In genomic region chr1:26035203-26035958, GRCh38 we compare ENCODE assay signal across 8 cellular contexts. TPM values are rescaled to one million over a fixed set of nuclear protein-coding genes. Genes with fewer than 3 reads are reported as not detected.
DNase-seq lines count a peak whose midpoint lies in the region; ATAC-seq and TF ChIP-seq lines count a peak whose summit lies in the region.

No MANE protein-coding gene starts in this region.

- 0 out of 2 replicates have a peak, but pooled peaks cover 13% of the 10 kb centered on the region for H3F3A ChIP-seq in GM23248 (ENCODE audit: insufficient read depth)

- DNase-seq in DMS53 treated with DMSO at 0.1 percent for 48 hours (lab: John Stamatoyannopoulos, UW; ENCODE audit: unreplicated experiment) (peak; percentile 90), GM23248 (peak; percentile 98), LHCN-M2 (ENCODE audit: low read depth) (peak; percentile 82), RWPE1 (ENCODE audit: low spot score) (peak; percentile 97), fibroblast of pulmonary artery (ENCODE audit: low read depth) (peak; percentile 89)
- peak; percentile 90 for DNase-seq in activated T-helper 9 cell treated with anti-CD3 and anti-CD28 coated beads, Interleukin-2, amount 50 U/mL, for 16 hours (ENCODE audit: low read depth)
- DNase-seq in natural killer cell treated with Interleukin-12 subunit alpha and Interleukin-12 subunit beta and Interleukin-15 and Interleukin-18, amount 100 ng/mL, for 72 hours (ENCODE audit: low spot score), result peak; percentile 93
- peak; percentile 81 to 93 (median 90) for DNase-seq in stimulated activated naive CD4-positive, alpha-beta T cell (lab: John Stamatoyannopoulos, UW)

- H3K9me2 ChIP-seq in GM23248 (ENCODE audit: insufficient read depth), result no peaks in the 10 kb centered on the region

- TF ChIP-seq CTCF in RWPE1 (conservative IDR thresholded peaks at IDR 0.05; ENCODE audit: low read depth) (no peak; the same call in 1 of the 2 replicates), fibroblast of pulmonary artery (IDR thresholded peaks at IDR 0.05; ENCODE audit: low read length, missing control alignments) (no peak)

- peak overlapping the region; percentile 84 for H3K4me2 ChIP-seq in GM23248 (ENCODE audit: unreplicated experiment)

- H4K20me1 ChIP-seq in GM23248 (ENCODE audit: insufficient read depth), result no peaks in the 10 kb centered on the region

- peaks cover 9 to 13% of the 10 kb centered on the region in 2 donors for H3K4me1 Mint-ChIP-seq in natural killer cell treated with Interleukin-12 subunit alpha and Interleukin-12 subunit beta and Interleukin-15 and Interleukin-18, amount 100 ng/mL, for 72 hours (ENCODE audit: low read depth in 2 of 2)

- POLR2A ChIA-PET in RWPE1 (lab: Yijun Ruan, JAX; ENCODE audit: low non-redundant PET), result interaction anchor here (0.8 kb wide), 1 partner anchor 11 kb away, joined by 4 read pairs; no protein-coding TSS in a partner anchor

- CTCF ChIA-PET in RWPE1 (lab: Yijun Ruan, JAX), result interaction anchor here (0.6 to 1.6 kb wide), 11 partner anchors 9 to 410 kb away, joined by 3 to 16 read pairs (median 3); partner anchors contain the start of gene ZNF593

- H3K36me3 ChIP-seq in GM23248 (ENCODE audit: low read depth), result no peaks in the 10 kb centered on the region

- WGBS in GM23248 (ENCODE audit: low coverage in 1 of 2, low lambda C conversion rate in 2 of 2, missing lambda C conversion rate in 2 of 2), 2 experiments, result 1 to 2% methylated on average over 60 of the region's 60 CpGs

- H3K27me3 Mint-ChIP-seq in natural killer cell treated with Interleukin-12 subunit alpha and Interleukin-12 subunit beta and Interleukin-15 and Interleukin-18, amount 100 ng/mL, for 72 hours, result peaks cover 0 to 9% of the 10 kb centered on the region in 2 donors

- no peaks in the 10 kb centered on the region for H3K79me2 ChIP-seq in GM23248 (ENCODE audit: insufficient read depth)

- H3K27me3 ChIP-seq in GM23248 (replicated peaks; ENCODE audit: insufficient read depth), result no peaks in the 10 kb centered on the region

- H3K36me3 Mint-ChIP-seq in natural killer cell treated with Interleukin-12 subunit alpha and Interleukin-12 subunit beta and Interleukin-15 and Interleukin-18, amount 100 ng/mL, for 72 hours, result no peaks in the 10 kb centered on the region

- H3K9me3 ChIP-seq in GM23248 (ENCODE audit: low read depth), result no peaks in the 10 kb centered on the region

- ATAC-seq in natural killer cell treated with Interleukin-12 subunit alpha and Interleukin-12 subunit beta and Interleukin-15 and Interleukin-18, amount 100 ng/mL, for 72 hours, result peak; percentile 95 to 97

- H3K27ac Mint-ChIP-seq in natural killer cell treated with Interleukin-12 subunit alpha and Interleukin-12 subunit beta and Interleukin-15 and Interleukin-18, amount 100 ng/mL, for 72 hours, result peak overlapping the region; percentile 67 to 90

- H3K9ac ChIP-seq in GM23248, result peak overlapping the region; percentile 64

- peak overlapping the region; percentile 88 for H3K4me3 ChIP-seq in GM23248
- peak overlapping the region; percentile 81 for H3K4me3 ChIP-seq in fibroblast of pulmonary artery (replicated peaks; ENCODE audit: low read depth, low read length)

- peak overlapping the region; percentile 95 for H2AFZ ChIP-seq in GM23248

- peak overlapping the region; percentile 94 for H3K4me3 Mint-ChIP-seq in natural killer cell treated with Interleukin-12 subunit alpha and Interleukin-12 subunit beta and Interleukin-15 and Interleukin-18, amount 100 ng/mL, for 72 hours

- in situ Hi-C loops in GM23248 (cut with MboI), result no loop called here

- H3K27ac ChIP-seq in GM23248 (no peak overlapping the region), RWPE1 (peak overlapping the region; percentile 74)

- no peaks in the 10 kb centered on the region for H3K9me3 Mint-ChIP-seq in natural killer cell treated with Interleukin-12 subunit alpha and Interleukin-12 subunit beta and Interleukin-15 and Interleukin-18, amount 100 ng/mL, for 72 hours

- peaks cover 17% of the 10 kb centered on the region for H3K4me1 ChIP-seq in GM23248 (ENCODE audit: insufficient read depth)

RNA-seq across cellular contexts. Expression of gene SLC30A2, which starts 10.5 kb away (rescaled TPM):
- total RNA-seq in GM23248 (2014; rRNA removed; shearing (Covaris generic)), result not detected in 2 replicates
- 0.14 TPM in 1 of 2 replicates, not detected in the other for polyA plus RNA-seq in GM23248 (2016; fragmentation: Nextera tagmentation; extraction: Ambion mirVana)
- not detected in 2 replicates for total RNA-seq in LHCN-M2 (2014; rRNA removed)
- polyA plus RNA-seq in LHCN-M2 (2012), result 0.02 TPM
- total RNA-seq in natural killer cell treated with Interleukin-12 subunit alpha and Interleukin-12 subunit beta and Interleukin-15 and Interleukin-18, amount 100 ng/mL, for 72 hours, result not detected

RNA-seq across cellular contexts. Expression of gene EXTL1, which starts 13.8 kb away (rescaled TPM):
- 3.4 and 5.5 TPM in 2 replicates for total RNA-seq in GM23248 (2014; rRNA removed; shearing (Covaris generic))
- polyA plus RNA-seq in GM23248 (2016; fragmentation: Nextera tagmentation; extraction: Ambion mirVana), result 5.9 and 6.4 TPM in 2 replicates
- 1.0 and 1.2 TPM in 2 replicates for total RNA-seq in LHCN-M2 (2014; rRNA removed)
- 7.5 TPM for polyA plus RNA-seq in LHCN-M2 (2012)
- total RNA-seq in natural killer cell treated with Interleukin-12 subunit alpha and Interleukin-12 subunit beta and Interleukin-15 and Interleukin-18, amount 100 ng/mL, for 72 hours, result not detected

RNA-seq across cellular contexts. Expression of gene TRIM63, which starts 32.0 kb away (rescaled TPM):
- not detected in 2 replicates for total RNA-seq in GM23248 (2014; rRNA removed; shearing (Covaris generic))
- polyA plus RNA-seq in GM23248 (2016; fragmentation: Nextera tagmentation; extraction: Ambion mirVana), result not detected in 2 replicates
- total RNA-seq in LHCN-M2 (2014; rRNA removed), result not detected in 2 replicates
- 0.10 TPM for polyA plus RNA-seq in LHCN-M2 (2012)
- total RNA-seq in natural killer cell treated with Interleukin-12 subunit alpha and Interleukin-12 subunit beta and Interleukin-15 and Interleukin-18, amount 100 ng/mL, for 72 hours, result not detected

RNA-seq across cellular contexts. Expression of gene PAFAH2, which starts 37.5 kb away (rescaled TPM):
- 10.7 and 11.9 TPM in 2 replicates for total RNA-seq in GM23248 (2014; rRNA removed; shearing (Covaris generic))
- 9.5 and 10.0 TPM in 2 replicates for polyA plus RNA-seq in GM23248 (2016; fragmentation: Nextera tagmentation; extraction: Ambion mirVana)
- 13.5 and 16.1 TPM in 2 replicates for total RNA-seq in LHCN-M2 (2014; rRNA removed)
- polyA plus RNA-seq in LHCN-M2 (2012), result 6.7 TPM
- 10 to 100 TPM; 14.2 to 20.0 TPM for total RNA-seq in natural killer cell treated with Interleukin-12 subunit alpha and Interleukin-12 subunit beta and Interleukin-15 and Interleukin-18, amount 100 ng/mL, for 72 hours
